In genomic region chr21:45996311-45997204, GRCh38 we compare ENCODE assay signal across 20 cellular contexts. TPM values are rescaled to one million over a fixed set of nuclear protein-coding genes. Genes with fewer than 3 reads are reported as not detected.
DNase-seq lines count a peak whose midpoint lies in the region; ATAC-seq and TF ChIP-seq lines count a peak whose summit lies in the region.
"Had no signal": no experiment of that assay in that cellular context is flagged by ENCODE, and none has a peak within 500 bp of the region (broad histone marks: within the 10 kb centered on the region; RNA-seq: fewer than 3 reads in every experiment).

No MANE protein-coding gene starts in this region.

- H3K36me3 ChIP-seq in ACC112 (ENCODE audit: insufficient read depth, low read length) = peaks cover 62% of the 10 kb centered on the region
- peaks cover 90% of the 10 kb centered on the region for H3K36me3 ChIP-seq in HUES6 (ENCODE audit: control insufficient read depth, insufficient read depth, low read length)
- H3K36me3 ChIP-seq in fibroblast of lung (ENCODE audit: control insufficient read depth, insufficient read depth, low read length) = peaks cover 84% of the 10 kb centered on the region
- peaks cover 97% of the 10 kb centered on the region for H3K36me3 ChIP-seq in osteoblast (ENCODE audit: insufficient read depth, low read length)
- H3K36me3 ChIP-seq: BLaER1 had no signal

- H3K79me2 ChIP-seq in ACC112 (ENCODE audit: control insufficient read depth, insufficient read depth, low read length, unreplicated experiment) = peaks cover 17% of the 10 kb centered on the region
- H3K79me2 ChIP-seq in fibroblast of lung (ENCODE audit: control insufficient read depth, insufficient read depth, low read length) = peaks cover 44% of the 10 kb centered on the region
- H3K79me2 ChIP-seq in osteoblast (ENCODE audit: insufficient read depth, low read length) = peaks cover 57% of the 10 kb centered on the region

- H3K27me3 ChIP-seq in ACC112 (ENCODE audit: insufficient read depth, low read length) (no peaks in the 10 kb centered on the region), HUES6 (ENCODE audit: control insufficient read depth, insufficient read depth, low read length) (no peaks in the 10 kb centered on the region), fibroblast of lung (ENCODE audit: control insufficient read depth, insufficient read depth, low read length) (no peaks in the 10 kb centered on the region), osteoblast (ENCODE audit: insufficient read depth, low read length) (no peaks in the 10 kb centered on the region), foreskin keratinocyte (no peaks in the 10 kb centered on the region)
- H3K27me3 ChIP-seq: BLaER1 had no signal

- H3K9me3 ChIP-seq in HUES6 (ENCODE audit: control insufficient read depth, insufficient read depth, low read depth, low read length) (no peaks in the 10 kb centered on the region), fibroblast of lung (ENCODE audit: control insufficient read depth, insufficient read depth, low read depth, low read length) (no peaks in the 10 kb centered on the region), osteoblast (ENCODE audit: low read depth, low read length) (no peaks in the 10 kb centered on the region)
- H3K9me3 ChIP-seq: BLaER1, psoas muscle had no signal

- H3K4me1 ChIP-seq in ACC112 (ENCODE audit: control insufficient read depth, insufficient read depth, low read length, unreplicated experiment) = peaks cover 26% of the 10 kb centered on the region
- no peaks in the 10 kb centered on the region for H3K4me1 ChIP-seq in HUES6 (ENCODE audit: control insufficient read depth, insufficient read depth, low read length)
- H3K4me1 ChIP-seq in fibroblast of lung (ENCODE audit: control insufficient read depth, extremely low read depth, insufficient read depth, low read length) = no peaks in the 10 kb centered on the region
- H3K4me1 ChIP-seq in osteoblast (ENCODE audit: insufficient read depth, low read length) = peaks cover 3% of the 10 kb centered on the region
- no peaks in the 10 kb centered on the region for H3K4me1 ChIP-seq in foreskin keratinocyte
- H3K4me1 ChIP-seq: psoas muscle had no signal

- H4K20me1 ChIP-seq in fibroblast of lung (ENCODE audit: control insufficient read depth, extremely low read depth, insufficient read depth, low read length) (no peaks in the 10 kb centered on the region), osteoblast (ENCODE audit: insufficient read depth, low read length) (peaks cover 27% of the 10 kb centered on the region)
- H4K20me1 ChIP-seq: BLaER1 had no signal

- H2AFZ ChIP-seq in ACC112 (ENCODE audit: low read length, unreplicated experiment) = no peak overlapping the region
- no peak overlapping the region for H2AFZ ChIP-seq in fibroblast of lung (ENCODE audit: low read length)
- no peak overlapping the region for H2AFZ ChIP-seq in osteoblast (ENCODE audit: low read length)

- DNase-seq in fibroblast of lung (ENCODE audit: low read depth in 2 of 2) = no peak
- DNase-seq in osteoblast (ENCODE audit: insufficient read length, low spot score, missing footprints) = peak; percentile 90
- no peak for DNase-seq in foreskin keratinocyte
- no peak for DNase-seq in GF-D8 (lab: John Stamatoyannopoulos, UW)
- no peak for DNase-seq in H4 (ENCODE audit: low spot score)
- DNase-seq: activated naive CD4-positive, alpha-beta T cell treated with Interleukin-2 at 50 U/mL for 16 hours; cerebellar nuclear complex; midbrain; NCI-H446; stimulated activated CD4-positive, alpha-beta T cell treated with anti-CD3 and anti-CD28 coated beads, Interleukin-4, amount 100 ng/mL, for 24 hours; stimulated activated naive CD4-positive, alpha-beta T cell had no signal

- no peak overlapping the region for H3K4me2 ChIP-seq in fibroblast of lung (ENCODE audit: extremely low read depth, insufficient read depth, low read length)
- no peak overlapping the region for H3K4me2 ChIP-seq in osteoblast (ENCODE audit: insufficient read depth, low read length)
- H3K4me2 ChIP-seq: BLaER1 had no signal

- TF ChIP-seq CTCF in fibroblast of lung (conservative IDR thresholded peaks at IDR 0.05 in 1 of 2, IDR thresholded peaks at IDR 0.05 in 1 of 2; ENCODE audit: low read depth in 1 of 2, low read length in 2 of 2) (no peak), osteoblast (IDR thresholded peaks at IDR 0.05; ENCODE audit: extremely low read depth, low read depth, low read length) (no peak), foreskin keratinocyte (conservative IDR thresholded peaks at IDR 0.05) (no peak)

- no peak overlapping the region for H3K9ac ChIP-seq in HUES6 (ENCODE audit: low read length)
- H3K9ac ChIP-seq in fibroblast of lung (ENCODE audit: insufficient read depth, low read length) = no peak overlapping the region
- H3K9ac ChIP-seq: BLaER1 had no signal

- H3K27ac ChIP-seq in ACC112 (ENCODE audit: low read depth, low read length) (peak overlapping the region; percentile 36; the same call in 1 of the 2 replicates), HUES6 (ENCODE audit: low read depth, low read length) (0 out of 2 replicates have a peak overlapping the region, but pooled peaks have one; percentile 33), fibroblast of lung (ENCODE audit: insufficient read depth, low read length) (peak overlapping the region; percentile 5), osteoblast (ENCODE audit: low read depth, low read length) (peak overlapping the region; percentile 68), foreskin keratinocyte (no peak overlapping the region)
- H3K27ac ChIP-seq: BLaER1, psoas muscle had no signal

- ATAC-seq in foreskin keratinocyte (no peak), GM19035 (IDR thresholded peaks at IDR 0.05; ENCODE audit: unreplicated experiment) (no peak)
- ATAC-seq: esophagus mucosa, GM12878, psoas muscle, T-cell had no signal

- H3K4me3 ChIP-seq in ACC112 (ENCODE audit: low read depth, low read length) (no peak overlapping the region), HUES6 (ENCODE audit: low read depth, low read length) (no peak overlapping the region), fibroblast of lung (replicated peaks in 1 of 4; ENCODE audit: control extremely low read depth in 1 of 4, insufficient read depth in 1 of 4, low read depth in 3 of 4, low read length in 4 of 4) (no peak overlapping the region), osteoblast (ENCODE audit: insufficient read depth, low read length) (no peak overlapping the region)
- H3K4me3 ChIP-seq: BLaER1, GM12878, psoas muscle had no signal

RNA-seq across cellular contexts. Expression of gene COL6A1, which starts 15.0 kb away (rescaled TPM):
- total RNA-seq in fibroblast of lung = 623 and 645 TPM in 2 replicates
- polyA plus RNA-seq in fibroblast of lung = 621 and 1,137 TPM in 2 replicates
- 1,146 and 2,228 TPM in 2 replicates for polyA plus RNA-seq in fibroblast of lung (2012)
- polyA minus RNA-seq in fibroblast of lung (ENCODE audit: low replicate concordance) = 1,147 and 1,843 TPM in 2 replicates
- total RNA-seq in osteoblast = 1,531 and 1,612 TPM in 2 replicates
- total RNA-seq in foreskin keratinocyte = 2.2 and 3.2 TPM in 2 replicates
- 2.0 and 3.3 TPM in 2 replicates for polyA plus RNA-seq in foreskin keratinocyte
- total RNA-seq in H4 (2014; rRNA removed; shearing (Covaris generic)) = 29.6 and 34.1 TPM in 2 replicates
- total RNA-seq: OCI-LY7 had no signal

Comparison
In these comparisons a context has a peak if more than half of its experiments do, and no peak if none do; other contexts are left out.
1. RNA of gene COL6A1, which starts 15.0 kb away (total RNA-seq): 1,531 to 1,612 TPM in osteoblast and 623 to 645 TPM in fibroblast of lung; 29.6 to 34.1 TPM in H4 and 2.2 to 3.2 TPM in foreskin keratinocyte; every median in the first group is over 10 times any median in the second.